17 cellular contexts compared by ENCODE assay signal in the genomic region with DNA sequence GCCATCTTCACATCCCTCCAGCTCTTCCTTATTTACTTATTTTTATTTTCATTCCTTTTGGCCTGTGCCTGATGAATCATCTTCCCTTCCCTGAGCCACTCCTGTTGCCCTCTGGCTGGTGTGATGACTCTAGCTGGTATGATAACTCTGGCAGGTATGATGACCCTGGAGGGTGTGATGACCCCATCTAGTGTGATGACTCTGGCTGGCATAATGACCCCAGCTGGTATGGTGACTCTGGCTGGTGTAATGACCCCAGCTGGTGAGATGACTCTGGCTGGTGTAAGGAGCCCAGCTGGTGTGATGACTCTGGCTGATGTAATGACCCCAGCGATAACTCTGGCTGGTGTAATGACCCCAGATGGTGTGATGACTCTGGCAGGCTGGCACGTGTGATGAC.
DNase-seq lines count a peak whose midpoint lies in the region; ATAC-seq, FAIRE-seq and TF ChIP-seq lines count a peak whose summit lies in the region.
"Had no signal": no experiment of that assay in that cellular context is flagged by ENCODE, and none has a peak within 500 bp of the region (broad histone marks: within the 10 kb centered on the region; RNA-seq: fewer than 3 reads in every experiment).

No MANE protein-coding gene starts in this region.

- H3K4me1 ChIP-seq in neural progenitor cell: peaks cover 21% of the 10 kb centered on the region
- H3K4me1 ChIP-seq: Caco-2, HAP-1 had no signal

- H3K9me3 Mint-ChIP-seq in neural progenitor cell: peaks cover 14% of the 10 kb centered on the region

- peaks cover 34% of the 10 kb centered on the region for H3K4me1 Mint-ChIP-seq in neural progenitor cell
- H3K4me1 Mint-ChIP-seq: CD8-positive, alpha-beta memory T cell had no signal

- no peak overlapping the region for H2AFZ ChIP-seq in neural progenitor cell (replicated peaks)

- H3K9ac ChIP-seq in neural progenitor cell: no peak overlapping the region

- no peaks in the 10 kb centered on the region for H4K20me1 ChIP-seq in neural progenitor cell (ENCODE audit: low read depth)

- DNase-seq in DMS53 (lab: John Stamatoyannopoulos, UW) (peak; percentile 56), DMS53 treated with DMSO at 0.1 percent for 48 hours (lab: John Stamatoyannopoulos, UW; ENCODE audit: unreplicated experiment) (no peak), bronchial epithelial cell (ENCODE audit: low read depth) (peak; percentile 2), neural progenitor cell (ENCODE audit: low spot score) (no peak), amniotic stem cell (lab: John Stamatoyannopoulos, UW) (no peak), Right ventricle myocardium superior (no peak)
- DNase-seq: Caco-2; CD8-positive, alpha-beta memory T cell; GDM1 had no signal

- H3K27me3 Mint-ChIP-seq in neural progenitor cell (ENCODE audit: insufficient read depth, low read depth): peaks cover 2% of the 10 kb centered on the region

- H3K36me3 Mint-ChIP-seq in neural progenitor cell: peaks cover 4% of the 10 kb centered on the region
- H3K36me3 Mint-ChIP-seq: IgD-negative memory B cell had no signal

- FAIRE-seq in bronchial epithelial cell (lab: Jason Lieb, UNC): peak; percentile 18
- FAIRE-seq: GM12892, GM19239, H1 had no signal

- H3K27ac ChIP-seq in neural progenitor cell: no peak overlapping the region
- H3K27ac ChIP-seq: 22Rv1 had no signal

- H3K36me3 ChIP-seq in bronchial epithelial cell (ENCODE audit: control insufficient read depth, insufficient read depth, low read length): no peaks in the 10 kb centered on the region
- no peaks in the 10 kb centered on the region for H3K36me3 ChIP-seq in neural progenitor cell
- H3K36me3 ChIP-seq: HAP-1 had no signal

- no peaks in the 10 kb centered on the region for H3K27me3 ChIP-seq in bronchial epithelial cell (ENCODE audit: control insufficient read depth, insufficient read depth, low read length)
- H3K27me3 ChIP-seq in neural progenitor cell: no peaks in the 10 kb centered on the region

- peaks cover 12% of the 10 kb centered on the region for H3F3A ChIP-seq in neural progenitor cell (ENCODE audit: low read depth)

- ATAC-seq in GM21390 (IDR thresholded peaks at IDR 0.05; ENCODE audit: unreplicated experiment) (no peak), HG02623 (IDR thresholded peaks at IDR 0.05; ENCODE audit: unreplicated experiment) (no peak), Right ventricle myocardium superior (ENCODE audit: poor library complexity) (no peak)

- H3K4me2 ChIP-seq in neural progenitor cell: no peak overlapping the region

- no peaks in the 10 kb centered on the region for H3K79me2 ChIP-seq in neural progenitor cell (ENCODE audit: low read depth)

- intact Hi-C loops in Right ventricle myocardium superior (cut with DNase I): loop anchor here (10.0 kb wide), 1 partner anchor 113 kb away; no protein-coding TSS in a partner anchor

- H3K4me3 ChIP-seq in bronchial epithelial cell (ENCODE audit: low read depth, low read length) (no peak overlapping the region), neural progenitor cell (no peak overlapping the region)
- H3K4me3 ChIP-seq: HAP-1 had no signal

- TF ChIP-seq CTCF in bronchial epithelial cell (IDR thresholded peaks at IDR 0.05; ENCODE audit: insufficient read depth, low read length, severe bottlenecking) (no peak), neural progenitor cell (IDR thresholded peaks at IDR 0.05) (no peak)

- peak overlapping the region; percentile 83 for H3K27ac Mint-ChIP-seq in neural progenitor cell
- H3K27ac Mint-ChIP-seq: CD8-positive, alpha-beta memory T cell had no signal

- H3K9me3 ChIP-seq in neural progenitor cell (ENCODE audit: low read depth): peaks cover 5% of the 10 kb centered on the region
- H3K9me3 ChIP-seq: Caco-2, HAP-1 had no signal

- peak overlapping the region; percentile 17 for H3K4me3 Mint-ChIP-seq in neural progenitor cell
- H3K4me3 Mint-ChIP-seq: CD8-positive, alpha-beta memory T cell; IgD-negative memory B cell had no signal

Comparison
In these comparisons a context has a peak if more than half of its experiments do, and no peak if none do; other contexts are left out.
1. DNase-seq: peak in DMS53 (single experiment) and bronchial epithelial cell (single experiment); none in DMS53 treated with DMSO at 0.1 percent for 48 hours (single experiment), neural progenitor cell (single experiment), amniotic stem cell (single experiment) and Right ventricle myocardium superior (single experiment).